In the genomic region with DNA sequence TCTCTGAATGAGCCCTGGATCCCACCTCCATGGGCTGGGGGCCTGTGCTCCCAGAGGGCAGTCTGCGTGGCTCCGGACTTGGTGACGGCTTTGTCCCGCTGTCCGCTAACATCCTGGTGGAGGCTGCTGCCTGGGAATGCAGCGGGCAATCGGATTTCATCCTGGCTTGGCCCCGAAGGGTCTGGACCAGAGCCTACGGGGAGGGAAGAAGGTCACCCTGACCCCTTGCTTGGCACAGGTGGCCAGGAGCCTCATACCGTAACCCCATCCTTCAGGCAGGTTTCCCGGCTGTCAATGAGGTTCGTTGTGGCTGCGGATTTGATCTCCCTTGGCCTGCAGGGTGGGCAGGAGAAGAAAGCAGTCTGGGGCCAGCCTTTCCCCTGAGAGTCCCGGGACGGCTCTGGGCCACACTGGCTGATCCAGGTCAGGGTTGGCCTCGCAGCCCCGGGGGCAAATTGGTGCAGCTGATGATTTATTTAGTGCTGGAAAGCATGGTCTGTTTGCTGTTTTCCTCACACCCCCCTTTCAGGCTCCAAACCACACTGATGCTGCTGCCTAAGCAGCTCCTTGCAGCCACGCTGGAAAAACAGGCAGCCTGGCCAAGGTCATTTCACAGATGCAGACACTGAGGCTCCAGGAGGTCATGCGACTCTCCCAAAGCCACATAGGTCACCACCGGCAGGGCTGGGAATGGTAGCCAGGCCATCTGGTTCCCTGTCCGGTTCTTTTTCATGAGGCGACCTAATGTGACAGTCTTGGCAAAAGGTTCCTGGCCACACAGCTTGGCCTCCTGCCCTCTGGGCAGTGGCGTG, we compare ENCODE assay signal across 17 cellular contexts. TPM values are rescaled to one million over a fixed set of nuclear protein-coding genes. Genes with fewer than 3 reads are reported as not detected.
DNase-seq lines count a peak whose midpoint lies in the region; ATAC-seq and TF ChIP-seq lines count a peak whose summit lies in the region.
"Had no signal": no experiment of that assay in that cellular context is flagged by ENCODE, and none has a peak within 500 bp of the region (broad histone marks: within the 10 kb centered on the region; RNA-seq: fewer than 3 reads in every experiment).

No MANE protein-coding gene starts in this region.

- H3K36me3 Mint-ChIP-seq in activated naive CD4-positive, alpha-beta T cell treated with anti-CD3 and anti-CD28 coated beads, Interleukin-2, amount 50 U/mL, for 72 hours = no peaks in the 10 kb centered on the region

- no peaks in the 10 kb centered on the region for H3K9me3 Mint-ChIP-seq in activated naive CD4-positive, alpha-beta T cell treated with anti-CD3 and anti-CD28 coated beads, Interleukin-2, amount 50 U/mL, for 72 hours
- H3K9me3 Mint-ChIP-seq: GM23338 had no signal

- no peaks in the 10 kb centered on the region for H3K27me3 ChIP-seq in heart right ventricle
- no peaks in the 10 kb centered on the region for H3K27me3 ChIP-seq in psoas muscle (ENCODE audit: insufficient read depth in 3 of 3, low read length in 2 of 3)

- peaks cover 33 to 96% (median 73%) of the 10 kb centered on the region in 9 donors for H3K4me1 ChIP-seq in heart right ventricle
- H3K4me1 ChIP-seq in psoas muscle = peaks cover 51% of the 10 kb centered on the region

- no peaks in the 10 kb centered on the region for H3K9me3 ChIP-seq in heart right ventricle
- no peaks in the 10 kb centered on the region for H3K9me3 ChIP-seq in psoas muscle

- H3K4me3 ChIP-seq in heart right ventricle = no peak overlapping the region
- H3K4me3 ChIP-seq in psoas muscle = no peak overlapping the region
- H3K4me3 ChIP-seq: GM23338 had no signal

- TF ChIP-seq CTCF in VCaP (conservative IDR thresholded peaks at IDR 0.05) (no peak), heart right ventricle (IDR thresholded peaks at IDR 0.05) (no peak), psoas muscle (IDR thresholded peaks at IDR 0.05) (no peak)

- H3K36me3 ChIP-seq in heart right ventricle (no peaks in the 10 kb centered on the region), psoas muscle (ENCODE audit: insufficient read depth in 1 of 2, low read depth in 1 of 2) (no peaks in the 10 kb centered on the region)

- DNase-seq in Ammon's horn (ENCODE audit: low spot score) = peak; percentile 29
- DNase-seq in heart right ventricle = peak; percentile 43 to 60
- peak; percentile 62 to 84 for DNase-seq in psoas muscle
- DNase-seq in amniotic stem cell (lab: John Stamatoyannopoulos, UW) = no peak
- DNase-seq in activated naive CD4-positive, alpha-beta T cell treated with anti-CD3 and anti-CD28 coated beads, Interleukin-2, amount 50 U/mL, for 72 hours (ENCODE audit: low spot score in 2 of 2) = no peak
- DNase-seq in RKO (ENCODE audit: low spot score) = no peak
- DNase-seq in activated CD8-positive, alpha-beta memory T cell treated with anti-CD3 and anti-CD28 coated beads for 24 hours = no peak
- DNase-seq: activated T-cell treated with anti-CD3 and anti-CD28 coated beads, Interleukin-2, amount 50 U/mL, for 48 hours; DND-41; kidney glomerular epithelial cell; NCI-H187 treated with DMSO at 0.1 percent for 48 hours; NK-92 treated with Interleukin-12 subunit alpha and Interleukin-12 subunit beta, amount 100 ng/mL, for 24 hours; stimulated activated CD4-positive, alpha-beta T cell treated with anti-CD3 and anti-CD28 coated beads, Interleukin-15, amount 100 ng/mL, for 24 hours had no signal

- H3K27ac ChIP-seq in VCaP (peak overlapping the region; percentile 34), heart right ventricle (peak overlapping the region in 8 of 10 donors; percentile 12 to 76 (median 43)), psoas muscle (peak overlapping the region; percentile 47)
- H3K27ac ChIP-seq: KMS-11 had no signal

- H3K27ac Mint-ChIP-seq in activated naive CD4-positive, alpha-beta T cell treated with anti-CD3 and anti-CD28 coated beads, Interleukin-2, amount 50 U/mL, for 72 hours = no peak overlapping the region
- H3K27ac Mint-ChIP-seq: GM23338 had no signal

- ATAC-seq in heart right ventricle = peak; percentile 32 to 59 (median 38)
- peak; percentile 61 to 85 (median 81) for ATAC-seq in psoas muscle
- no peak for ATAC-seq in activated naive CD4-positive, alpha-beta T cell treated with anti-CD3 and anti-CD28 coated beads, Interleukin-2, amount 50 U/mL, for 72 hours
- ATAC-seq: activated CD4-positive, CD25-positive, alpha-beta regulatory T cell treated with anti-CD3 and anti-CD28 coated beads, Interleukin-2, amount 50 U/mL, for 24 hours; GM23338 had no signal

- WGBS in heart right ventricle, 2 donors = 38 to 50% methylated on average over 23 of the region's 23 CpGs
- WGBS in psoas muscle, 3 donors = 12 to 36% (median 17%) methylated on average over 23 of the region's 23 CpGs

- intact Hi-C loops in heart right ventricle (cut with DNase I) = no loop called here
- intact Hi-C loops in psoas muscle (cut with DNase I) = no loop called here

RNA-seq across cellular contexts. Expression of gene PRDM11, which starts 15.0 kb away (rescaled TPM):
- 10 to 100 TPM; 10.8 to 22.0 (median 15.8) TPM for total RNA-seq in heart right ventricle
- 1 to 10 TPM; 4.6 to 7.7 TPM for polyA plus RNA-seq in heart right ventricle
- 10 to 100 TPM in 1 of 4 donors, 1 to 10 TPM in 3; 5.1 to 14.2 (median 7.8) TPM for total RNA-seq in psoas muscle
- 1 to 10 TPM; 2.3 to 7.2 (median 3.3) TPM for polyA plus RNA-seq in psoas muscle
- total RNA-seq in activated naive CD4-positive, alpha-beta T cell treated with anti-CD3 and anti-CD28 coated beads, Interleukin-2, amount 50 U/mL, for 72 hours = 1 to 10 TPM in 1 of 2 donors, under 1 TPM in 1; 0.57 to 1.5 TPM

Comparison
In these comparisons a context has a peak if more than half of its experiments do, and no peak if none do; other contexts are left out.
1. DNase-seq: peak in Ammon's horn (single experiment), heart right ventricle (2 of 2) and psoas muscle (2 of 2); none in amniotic stem cell (single experiment), activated naive CD4-positive, alpha-beta T cell treated with anti-CD3 and anti-CD28 coated beads, Interleukin-2, amount 50 U/mL, for 72 hours (0 of 2), RKO (single experiment) and activated CD8-positive, alpha-beta memory T cell treated with anti-CD3 and anti-CD28 coated beads for 24 hours (single experiment).
2. ATAC-seq: peak in heart right ventricle (8 of 8) and psoas muscle (4 of 4); none in activated naive CD4-positive, alpha-beta T cell treated with anti-CD3 and anti-CD28 coated beads, Interleukin-2, amount 50 U/mL, for 72 hours (0 of 2).
3. Peak in every context shown above with its lines, with median percentiles within 50 percentile points of each other: H3K27ac ChIP-seq.